Comparison of ENCODE assay signal across 22 cellular contexts in genomic region chr5:18270635-18271338, GRCh38.
"Had no signal": no experiment of that assay in that cellular context is flagged by ENCODE, and none has a peak within 500 bp of the region (broad histone marks: within the 10 kb centered on the region; RNA-seq: fewer than 3 reads in every experiment).

No MANE protein-coding gene starts in this region.

- H3K27ac ChIP-seq: coronary artery, lower lobe of right lung, right atrium auricular region, skin epidermis, transverse colon, WERI-Rb-1 had no signal

- H3K4me3 Mint-ChIP-seq: activated CD8-positive, alpha-beta memory T cell treated with anti-CD3 and anti-CD28 coated beads, Interleukin-2, amount 10 ng/mL, durations not matched to agents 7 days and 5 days; activated naive CD4-positive, alpha-beta T cell treated with anti-CD3 and anti-CD28 coated beads for 36 hours; activated naive CD8-positive, alpha-beta T cell treated with anti-CD3 and anti-CD28 coated beads, Interleukin-2, amount 50 U/mL, for 24 hours; mesothelial cell of epicardium; nephron progenitor cell; T-helper 1 cell treated with Interleukin-12 subunit alpha and Interleukin-12 subunit beta and Interleukin-4 antibody, amounts not matched to agents 30 μg/mL and 1 μg/mL, for 36 hours had no signal

- H3K27ac Mint-ChIP-seq: activated CD8-positive, alpha-beta memory T cell treated with anti-CD3 and anti-CD28 coated beads, Interleukin-2, amount 10 ng/mL, durations not matched to agents 7 days and 5 days; activated naive CD4-positive, alpha-beta T cell treated with anti-CD3 and anti-CD28 coated beads for 36 hours; activated naive CD8-positive, alpha-beta T cell treated with anti-CD3 and anti-CD28 coated beads, Interleukin-2, amount 50 U/mL, for 24 hours; activated T-helper 2 cell treated with anti-CD3 and anti-CD28 coated beads, Interferon-gamma antibody, Interleukin-2, Interleukin-4, amounts not matched to agents 10 μg/mL and 5 μg/mL and 100 μg/mL, durations not matched to agents 14 hours and 24 hours and 36 hours; mesothelial cell of epicardium; nephron progenitor cell; T-helper 1 cell treated with Interleukin-12 subunit alpha and Interleukin-12 subunit beta and Interleukin-4 antibody, amounts not matched to agents 30 μg/mL and 1 μg/mL, for 36 hours had no signal

- H3K9me3 Mint-ChIP-seq: nephron progenitor cell had no signal

- ATAC-seq: activated CD8-positive, alpha-beta memory T cell treated with anti-CD3 and anti-CD28 coated beads, Interleukin-2, amount 10 ng/mL, durations not matched to agents 7 days and 5 days; activated naive CD8-positive, alpha-beta T cell treated with anti-CD3 and anti-CD28 coated beads, Interleukin-2, amount 50 U/mL, for 24 hours; left colon; lower lobe of right lung had no signal

- DNase-seq: activated CD4-positive, alpha-beta T cell treated with anti-CD3 and anti-CD28 coated beads, Interleukin-2, amount 50 U/mL, for 48 hours; activated CD8-positive, alpha-beta memory T cell treated with anti-CD3 and anti-CD28 coated beads, Interleukin-2, amount 10 ng/mL, durations not matched to agents 7 days and 5 days; activated naive CD4-positive, alpha-beta T cell treated with anti-CD3 and anti-CD28 coated beads for 36 hours; activated naive CD8-positive, alpha-beta T cell treated with anti-CD3 and anti-CD28 coated beads, Interleukin-2, amount 50 U/mL, for 24 hours; activated T-cell treated with anti-CD3 and anti-CD28 coated beads, Interleukin-2, amount 50 U/mL, for 1 hour; central memory CD4-positive, alpha-beta T cell; foreskin melanocyte; head of caudate nucleus; left colon; lower lobe of right lung; nephron progenitor cell; occipital lobe; stimulated activated CD4-positive, alpha-beta T cell treated with anti-CD3 and anti-CD28 coated beads, Interleukin-4, amount 100 ng/mL, for 24 hours; stimulated activated naive CD4-positive, alpha-beta T cell treated with Interleukin-2 at 50 U/mL for 16 hours; transverse colon; WERI-Rb-1 had no signal

- H3K36me3 Mint-ChIP-seq: activated CD8-positive, alpha-beta memory T cell treated with anti-CD3 and anti-CD28 coated beads, Interleukin-2, amount 10 ng/mL, durations not matched to agents 7 days and 5 days; mesothelial cell of epicardium had no signal

- H3K9me3 ChIP-seq: lower lobe of right lung, transverse colon had no signal

- H3K36me3 ChIP-seq: lower lobe of right lung, right atrium auricular region, transverse colon, WERI-Rb-1 had no signal

- H3K27me3 ChIP-seq: right atrium auricular region, transverse colon had no signal

- H3K27me3 Mint-ChIP-seq: activated CD8-positive, alpha-beta memory T cell treated with anti-CD3 and anti-CD28 coated beads, Interleukin-2, amount 10 ng/mL, durations not matched to agents 7 days and 5 days; activated naive CD8-positive, alpha-beta T cell treated with anti-CD3 and anti-CD28 coated beads, Interleukin-2, amount 50 U/mL, for 24 hours had no signal

- H3K4me1 Mint-ChIP-seq: activated CD8-positive, alpha-beta memory T cell treated with anti-CD3 and anti-CD28 coated beads, Interleukin-2, amount 10 ng/mL, durations not matched to agents 7 days and 5 days; activated naive CD8-positive, alpha-beta T cell treated with anti-CD3 and anti-CD28 coated beads, Interleukin-2, amount 50 U/mL, for 24 hours; nephron progenitor cell had no signal

- H3K4me1 ChIP-seq: lower lobe of right lung, right atrium auricular region, transverse colon had no signal

- H3K4me3 ChIP-seq: coronary artery, lower lobe of right lung, right atrium auricular region, skin epidermis, transverse colon had no signal
